ENCODE assay signal across 21 cellular contexts in genomic region chr4:41655177-41655576, GRCh38.
DNase-seq lines count a peak whose midpoint lies in the region; ATAC-seq and TF ChIP-seq lines count a peak whose summit lies in the region.
"Had no signal": no experiment of that assay in that cellular context is flagged by ENCODE, and none has a peak within 500 bp of the region (broad histone marks: within the 10 kb centered on the region; RNA-seq: fewer than 3 reads in every experiment).

No MANE protein-coding gene starts in this region.

- H3K9me2 ChIP-seq in SK-N-SH = no peaks in the 10 kb centered on the region

- H3K36me3 Mint-ChIP-seq in Calu3 (ENCODE audit: insufficient read depth, unreplicated experiment) = peaks cover 10% of the 10 kb centered on the region
- H3K36me3 Mint-ChIP-seq: activated naive CD4-positive, alpha-beta T cell treated with anti-CD3 and anti-CD28 coated beads, Interleukin-2, amount 50 U/mL, for 72 hours; T-cell had no signal

- H2AFZ ChIP-seq in SK-N-SH (ENCODE audit: low read depth) = no peak overlapping the region

- H3F3A ChIP-seq in SK-N-SH (replicated peaks; ENCODE audit: insufficient read depth) = no peaks in the 10 kb centered on the region

- H3K4me1 Mint-ChIP-seq in Calu3 (ENCODE audit: low read depth, unreplicated experiment) = peaks cover 26% of the 10 kb centered on the region
- H3K4me1 Mint-ChIP-seq: endodermal cell, T-cell had no signal

- no peak overlapping the region for H3K4me3 Mint-ChIP-seq in Calu3 (ENCODE audit: low read depth, unreplicated experiment)
- H3K4me3 Mint-ChIP-seq: CD4-positive, alpha-beta T cell; endodermal cell; H9; T-cell had no signal

- H3K4me3 ChIP-seq in SK-N-SH (ENCODE audit: low read depth in 2 of 2, low read length in 1 of 2) (no peak overlapping the region), HEK293 (ENCODE audit: low read depth, low read length) (no peak overlapping the region), gastrocnemius medialis (no peak overlapping the region)
- H3K4me3 ChIP-seq: A549, lower lobe of right lung had no signal

- H3K4me2 ChIP-seq in SK-N-SH = no peak overlapping the region
- H3K4me2 ChIP-seq: A549 had no signal

- DNase-seq in SK-N-SH (no peak), amniotic epithelial cell (ENCODE audit: low read depth) (peak; percentile 76), gastrocnemius medialis (no peak), Calu3 (no peak)
- DNase-seq: activated CD4-positive, alpha-beta T cell treated with anti-CD3 and anti-CD28 coated beads for 48 hours; CD4-positive, alpha-beta T cell; endodermal cell; H9; head of caudate nucleus; lower lobe of right lung; NCI-H2081 treated with DMSO at 0.1 percent for 48 hours; NCI-H510A treated with DMSO at 0.1 percent for 48 hours; Right ventricle myocardium superior; stimulated activated CD8-positive, alpha-beta memory T cell treated with anti-CD3 and anti-CD28 coated beads, Interleukin-4, amount 100 ng/mL, for 48 hours; T-cell had no signal

- H3K9ac ChIP-seq in SK-N-SH = no peak overlapping the region

- H3K27ac ChIP-seq in SK-N-SH (ENCODE audit: low read depth in 2 of 2, low read length in 1 of 2) = no peak overlapping the region
- H3K27ac ChIP-seq in HEK293 (ENCODE audit: extremely low read depth, low read depth, low read length) = no peak overlapping the region
- H3K27ac ChIP-seq in gastrocnemius medialis = peak overlapping the region in 3 of 4 donors; percentile 50 to 76 (median 67)
- H3K27ac ChIP-seq: A549, lower lobe of right lung had no signal

- no TSS peak for BruUV-seq in Calu3 (replicated peaks; lab: Mats Ljungman, UMichigan)

- H3K27me3 ChIP-seq in SK-N-SH (ENCODE audit: insufficient read depth) (no peaks in the 10 kb centered on the region), gastrocnemius medialis (no peaks in the 10 kb centered on the region)

- H3K27me3 Mint-ChIP-seq in Calu3 (ENCODE audit: unreplicated experiment) = no peaks in the 10 kb centered on the region

- CTCF ChIA-PET in SK-N-SH (lab: Yijun Ruan, JAX) (interaction anchor here (1.0 to 1.5 kb wide), 4 partner anchors 11 to 374 kb away, joined by 3 to 6 read pairs (median 5); no protein-coding TSS in a partner anchor), HEK293 (lab: Yijun Ruan, JAX) (interaction anchor here (0.6 to 0.7 kb wide), 3 partner anchors 177 to 365 kb away, joined by 3 read pairs; no protein-coding TSS in a partner anchor), Calu3 (lab: Charles Lee) (no interaction called here)

- in situ Hi-C loops in gastrocnemius medialis (cut with MboI; ENCODE audit: low sequenced_read_pairs in 4 of 4) = no loop called here

- no peak for TF ChIP-seq CTCF in SK-N-SH (IDR thresholded peaks at IDR 0.05)
- TF ChIP-seq CTCF in HEK293 (tag by site-specific recombination; IDR thresholded peaks at IDR 0.05) = no peak
- TF ChIP-seq CTCF in gastrocnemius medialis (IDR thresholded peaks at IDR 0.05 in 4 of 5, conservative IDR thresholded peaks at IDR 0.05 in 1 of 5) = no peak
- TF ChIP-seq CTCF in Calu3 (IDR thresholded peaks at IDR 0.05; ENCODE audit: unreplicated experiment) = no peak

- no peak overlapping the region for H3K27ac Mint-ChIP-seq in Calu3 (ENCODE audit: unreplicated experiment)
- H3K27ac Mint-ChIP-seq: activated naive CD4-positive, alpha-beta T cell treated with anti-CD3 and anti-CD28 coated beads, Interleukin-2, amount 50 U/mL, for 72 hours; CD4-positive, alpha-beta T cell; endodermal cell; H9; T-cell had no signal

- no peaks in the 10 kb centered on the region for H3K9me3 Mint-ChIP-seq in Calu3 (ENCODE audit: low read depth, unreplicated experiment)
- H3K9me3 Mint-ChIP-seq: activated naive CD4-positive, alpha-beta T cell treated with anti-CD3 and anti-CD28 coated beads, Interleukin-2, amount 50 U/mL, for 72 hours; CD4-positive, alpha-beta T cell; endodermal cell; H9 had no signal

- no peak for TF ChIP-seq EP300 in SK-N-SH (IDR thresholded peaks at IDR 0.05; ENCODE audit: borderline replicate concordance in 1 of 2, low read depth in 1 of 2, low read length in 1 of 2)

- H4K20me1 ChIP-seq in SK-N-SH (ENCODE audit: insufficient read depth) = no peaks in the 10 kb centered on the region

- no peaks in the 10 kb centered on the region for H3K36me3 ChIP-seq in SK-N-SH (replicated peaks in 1 of 2; ENCODE audit: control insufficient read depth in 1 of 2, insufficient read depth in 2 of 2, low read length in 1 of 2)
- H3K36me3 ChIP-seq in HEK293 (ENCODE audit: control insufficient read depth in 2 of 2, insufficient read depth in 1 of 2, low read length in 2 of 2) = no peaks in the 10 kb centered on the region
- H3K36me3 ChIP-seq in gastrocnemius medialis = peaks cover 0 to 27% of the 10 kb centered on the region in 2 donors

- 0 out of 3 replicates have a peak, but pooled peaks have one; percentile 39 for ATAC-seq in SK-N-SH treated with all-trans-retinoic acid at 6 μM for 48 hours
- peak; percentile 34 to 53 for ATAC-seq in gastrocnemius medialis
- no peak for ATAC-seq in GM19455 (IDR thresholded peaks at IDR 0.05; ENCODE audit: unreplicated experiment)
- no peak for ATAC-seq in HG03432 (IDR thresholded peaks at IDR 0.05; ENCODE audit: unreplicated experiment)
- ATAC-seq: A549; activated naive CD4-positive, alpha-beta T cell treated with anti-CD3 and anti-CD28 coated beads, Interleukin-2, amount 50 U/mL, for 72 hours; T-cell had no signal

- peaks cover 0 to 3% of the 10 kb centered on the region in 2 experiments; a peak in 1 of 4 replicates for H3K4me1 ChIP-seq in SK-N-SH (ENCODE audit: control insufficient read depth in 1 of 2, insufficient read depth in 2 of 2, low read depth in 1 of 2, low read length in 1 of 2)
- H3K4me1 ChIP-seq in HEK293 (ENCODE audit: control insufficient read depth, insufficient read depth, low read length) = no peaks in the 10 kb centered on the region
- H3K4me1 ChIP-seq in gastrocnemius medialis = peaks cover 25 to 34% of the 10 kb centered on the region in 2 donors

- 32% methylated on average over 3 of the region's 3 CpGs for WGBS in SK-N-SH (ENCODE audit: low lambda C conversion rate)

- TF ChIP-seq POLR2A in gastrocnemius medialis (IDR thresholded peaks at IDR 0.05) = no peak

- TF ChIP-seq RAD21 in SK-N-SH (IDR thresholded peaks at IDR 0.05; ENCODE audit: low read length) = no peak

- H3K79me2 ChIP-seq in SK-N-SH (ENCODE audit: insufficient read depth) = no peaks in the 10 kb centered on the region

- intact Hi-C loops in gastrocnemius medialis (cut with DNase I; ENCODE audit: low total_unique reads) = no loop called here
- intact Hi-C loops in Calu3 (cut with micrococcal nuclease; ENCODE audit: unreplicated experiment) = loop anchor here (5.0 kb wide), 1 partner anchor 148 kb away; no protein-coding TSS in a partner anchor

- POLR2A ChIA-PET in SK-N-SH (lab: Yijun Ruan, JAX) (no interaction called here), HEK293 (lab: Yijun Ruan, JAX) (no interaction called here)

- H3K9me3 ChIP-seq in SK-N-SH (no peaks in the 10 kb centered on the region), HEK293 (ENCODE audit: control insufficient read depth, insufficient read depth, low read depth, low read length) (no peaks in the 10 kb centered on the region), gastrocnemius medialis (no peaks in the 10 kb centered on the region)
- H3K9me3 ChIP-seq: A549, lower lobe of right lung had no signal

TF ChIP-seq in SK-N-SH treated with all-trans-retinoic acid at 6 μM for 48 hours, 23 proteins besides CTCF, POLR2A, EP300 and RAD21:
- TF ChIP-seq ESRRG (CRISPR knock-in tag; IDR thresholded peaks at IDR 0.05) (no peak), ISL1 (CRISPR knock-in tag; IDR thresholded peaks at IDR 0.05) (peak; percentile 85)
TF ChIP-seq in SK-N-SH treated with all-trans-retinoic acid at 6 μM for 48 hours: peak in this region for 1.

TF ChIP-seq in SK-N-SH, 30 proteins besides CTCF, POLR2A, EP300 and RAD21 (continues in another document):
- no peak for TF ChIP-seq RFX5 (IDR thresholded peaks at IDR 0.05; ENCODE audit: low read length)
- TF ChIP-seq PBX3 (IDR thresholded peaks at IDR 0.05) = no peak
- TF ChIP-seq ELF1 (IDR thresholded peaks at IDR 0.05) = no peak
- no peak for TF ChIP-seq NFIC (IDR thresholded peaks at IDR 0.05; ENCODE audit: borderline replicate concordance)

TF ChIP-seq in HEK293, 187 proteins besides CTCF, POLR2A, EP300 and RAD21:
- TF ChIP-seq GFI1B (tag by site-specific recombination; IDR thresholded peaks at IDR 0.05) (no peak), SCRT2 (tag by site-specific recombination; IDR thresholded peaks at IDR 0.05) (peak; percentile 58; the same call in 1 of the 2 replicates)

Comparison
In these comparisons a context has a peak if more than half of its experiments do, and no peak if none do; other contexts are left out.
1. ATAC-seq: peak in SK-N-SH treated with all-trans-retinoic acid at 6 μM for 48 hours (single experiment) and gastrocnemius medialis (2 of 2); none in GM19455 (single experiment) and HG03432 (single experiment).
2. H3K27ac ChIP-seq: peak in gastrocnemius medialis (3 of 4); none in SK-N-SH (0 of 2) and HEK293 (single experiment).